ENCODE assay signal across 10 cellular contexts in the genomic region with DNA sequence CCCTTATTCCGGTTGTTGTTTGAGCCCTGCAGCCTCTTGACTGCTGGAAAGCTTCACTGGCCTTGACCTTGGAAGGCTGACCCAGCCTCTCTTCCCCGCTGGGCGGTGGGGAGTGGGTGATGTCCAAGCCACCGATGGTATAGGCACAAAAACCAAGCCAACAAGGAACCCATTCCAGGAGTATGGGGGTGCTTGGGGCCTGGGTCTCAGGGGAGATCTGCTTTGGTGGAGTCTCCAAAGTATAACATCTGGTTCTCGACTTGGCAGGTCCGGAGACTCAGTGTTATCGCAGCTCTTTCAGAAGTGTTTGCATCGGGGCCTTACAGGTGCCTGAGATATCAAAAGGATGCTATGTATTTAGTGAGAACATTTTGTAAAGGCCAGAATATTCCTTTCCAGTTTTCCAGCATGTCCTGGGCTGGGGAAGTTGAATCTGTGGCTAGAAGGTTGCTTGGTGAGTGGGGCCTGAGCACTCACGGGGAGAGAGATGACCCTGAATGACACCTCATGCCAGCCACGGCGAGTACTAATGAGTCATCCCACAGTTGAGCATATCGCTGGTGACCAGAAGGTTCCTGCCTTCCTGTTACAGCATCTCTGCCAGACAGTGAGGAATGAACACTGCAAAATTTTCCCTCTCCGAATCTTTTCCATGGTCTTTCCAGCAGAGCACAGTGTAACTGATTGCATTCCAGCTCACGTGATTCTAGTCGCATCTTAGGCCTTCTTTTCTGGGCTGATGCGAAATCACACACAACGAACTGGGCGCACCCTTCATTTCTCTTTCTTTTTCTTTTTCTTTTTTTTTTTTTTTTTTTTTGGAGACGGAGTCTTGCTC.
A peak's percentile ranks its signal among the peaks of the same experiment; 100 is the strongest.
DNase-seq lines count a peak whose midpoint lies in the region; ATAC-seq and TF ChIP-seq lines count a peak whose summit lies in the region.
"Had no signal": no experiment of that assay in that cellular context is flagged by ENCODE, and none has a peak within 500 bp of the region (broad histone marks: within the 10 kb centered on the region; RNA-seq: fewer than 3 reads in every experiment).

No MANE protein-coding gene starts in this region.

- DNase-seq in activated CD8-positive, alpha-beta T cell treated with anti-CD3 and anti-CD28 coated beads for 36 hours = peak; percentile 29
- DNase-seq in activated CD8-positive, alpha-beta T cell treated with anti-CD3 and anti-CD28 coated beads, Interleukin-2, amount 10 ng/mL, durations not matched to agents 7 days and 5 days = no peak
- no peak for DNase-seq in SK-N-SH
- DNase-seq in fibroblast of villous mesenchyme (ENCODE audit: low read depth) = peak; percentile 33
- no peak for DNase-seq in central memory CD4-positive, alpha-beta T cell
- DNase-seq in SJCRH30 = no peak
- DNase-seq: activated T-cell treated with anti-CD3 and anti-CD28 coated beads, Interleukin-2, amount 50 U/mL, for 48 hours; NCI-H2107 had no signal

- no peaks in the 10 kb centered on the region for H3K27me3 Mint-ChIP-seq in activated CD8-positive, alpha-beta T cell treated with anti-CD3 and anti-CD28 coated beads for 36 hours
- no peaks in the 10 kb centered on the region for H3K27me3 Mint-ChIP-seq in activated CD8-positive, alpha-beta T cell treated with anti-CD3 and anti-CD28 coated beads, Interleukin-2, amount 10 ng/mL, durations not matched to agents 7 days and 5 days (ENCODE audit: low read depth)
- H3K27me3 Mint-ChIP-seq in stimulated activated memory B cell treated with anti-CD40 and anti-IgM and Interleukin-4, amounts not matched to agents 10 μg/mL and 1 μg/mL and 100 μg/mL, for 72 hours = no peaks in the 10 kb centered on the region

- POLR2A ChIA-PET in activated CD8-positive, alpha-beta T cell treated with anti-CD3 and anti-CD28 coated beads for 36 hours (lab: Charles Lee) = no interaction called here
- POLR2A ChIA-PET in activated CD8-positive, alpha-beta T cell treated with anti-CD3 and anti-CD28 coated beads, Interleukin-2, amount 10 ng/mL, durations not matched to agents 7 days and 5 days (lab: Charles Lee) = no interaction called here
- POLR2A ChIA-PET in SK-N-SH (lab: Yijun Ruan, JAX) = no interaction called here

- H3K9me3 ChIP-seq in SK-N-SH (no peaks in the 10 kb centered on the region), SJCRH30 (replicated peaks) (no peaks in the 10 kb centered on the region)

- CTCF ChIA-PET in activated CD8-positive, alpha-beta T cell treated with anti-CD3 and anti-CD28 coated beads for 36 hours (lab: Charles Lee) = no interaction called here
- CTCF ChIA-PET in activated CD8-positive, alpha-beta T cell treated with anti-CD3 and anti-CD28 coated beads, Interleukin-2, amount 10 ng/mL, durations not matched to agents 7 days and 5 days (lab: Charles Lee) = no interaction called here
- CTCF ChIA-PET in SK-N-SH (lab: Yijun Ruan, JAX) = no interaction called here

- H3K9me2 ChIP-seq in SK-N-SH = no peaks in the 10 kb centered on the region

- TF ChIP-seq EP300 in SK-N-SH (IDR thresholded peaks at IDR 0.05; ENCODE audit: borderline replicate concordance in 1 of 2, low read depth in 1 of 2, low read length in 1 of 2) = no peak

- H4K20me1 ChIP-seq in SK-N-SH (ENCODE audit: insufficient read depth) = no peaks in the 10 kb centered on the region

- H3K36me3 ChIP-seq in SK-N-SH (replicated peaks in 1 of 2; ENCODE audit: control insufficient read depth in 1 of 2, insufficient read depth in 2 of 2, low read length in 1 of 2) (no peaks in the 10 kb centered on the region), SJCRH30 (no peaks in the 10 kb centered on the region)

- no peaks in the 10 kb centered on the region for H3K79me2 ChIP-seq in SK-N-SH (ENCODE audit: insufficient read depth)

- peaks cover 2% of the 10 kb centered on the region for H3K36me3 Mint-ChIP-seq in activated CD8-positive, alpha-beta T cell treated with anti-CD3 and anti-CD28 coated beads for 36 hours (ENCODE audit: low read depth)
- peaks cover 5% of the 10 kb centered on the region for H3K36me3 Mint-ChIP-seq in activated CD8-positive, alpha-beta T cell treated with anti-CD3 and anti-CD28 coated beads, Interleukin-2, amount 10 ng/mL, durations not matched to agents 7 days and 5 days (ENCODE audit: low read depth)
- peaks cover 27% of the 10 kb centered on the region for H3K36me3 Mint-ChIP-seq in stimulated activated memory B cell treated with anti-CD40 and anti-IgM and Interleukin-4, amounts not matched to agents 10 μg/mL and 1 μg/mL and 100 μg/mL, for 72 hours

- H3K27ac Mint-ChIP-seq in activated CD8-positive, alpha-beta T cell treated with anti-CD3 and anti-CD28 coated beads for 36 hours = no peak overlapping the region
- H3K27ac Mint-ChIP-seq in activated CD8-positive, alpha-beta T cell treated with anti-CD3 and anti-CD28 coated beads, Interleukin-2, amount 10 ng/mL, durations not matched to agents 7 days and 5 days = no peak overlapping the region
- peak overlapping the region; percentile 32 for H3K27ac Mint-ChIP-seq in stimulated activated memory B cell treated with anti-CD40 and anti-IgM and Interleukin-4, amounts not matched to agents 10 μg/mL and 1 μg/mL and 100 μg/mL, for 72 hours

- peak overlapping the region; percentile 36; the same call in 1 of the 2 replicates for H2AFZ ChIP-seq in SK-N-SH (ENCODE audit: low read depth)

- intact Hi-C loops in activated CD8-positive, alpha-beta T cell treated with anti-CD3 and anti-CD28 coated beads for 36 hours (cut with micrococcal nuclease) = no loop called here

- ATAC-seq in activated CD8-positive, alpha-beta T cell treated with anti-CD3 and anti-CD28 coated beads for 36 hours = no peak
- ATAC-seq in activated CD8-positive, alpha-beta T cell treated with anti-CD3 and anti-CD28 coated beads, Interleukin-2, amount 10 ng/mL, durations not matched to agents 7 days and 5 days = no peak
- no peak for ATAC-seq in stimulated activated memory B cell treated with anti-CD40 and anti-IgM and Interleukin-4, amounts not matched to agents 10 μg/mL and 1 μg/mL and 100 μg/mL, for 72 hours
- ATAC-seq in GM18870 (IDR thresholded peaks at IDR 0.05; ENCODE audit: unreplicated experiment) = no peak

- H3K4me1 ChIP-seq in SK-N-SH (ENCODE audit: control insufficient read depth in 1 of 2, insufficient read depth in 2 of 2, low read depth in 1 of 2, low read length in 1 of 2) (no peaks in the 10 kb centered on the region; a peak in 1 of 4 replicates), SJCRH30 (no peaks in the 10 kb centered on the region)

- H3K4me3 ChIP-seq in SK-N-SH (ENCODE audit: low read depth in 2 of 2, low read length in 1 of 2) (no peak overlapping the region), fibroblast of villous mesenchyme (ENCODE audit: low read depth, low read length) (no peak overlapping the region), SJCRH30 (no peak overlapping the region)

- no peaks in the 10 kb centered on the region for H3K9me3 Mint-ChIP-seq in activated CD8-positive, alpha-beta T cell treated with anti-CD3 and anti-CD28 coated beads for 36 hours
- no peaks in the 10 kb centered on the region for H3K9me3 Mint-ChIP-seq in activated CD8-positive, alpha-beta T cell treated with anti-CD3 and anti-CD28 coated beads, Interleukin-2, amount 10 ng/mL, durations not matched to agents 7 days and 5 days (ENCODE audit: insufficient read depth)
- no peaks in the 10 kb centered on the region for H3K9me3 Mint-ChIP-seq in stimulated activated memory B cell treated with anti-CD40 and anti-IgM and Interleukin-4, amounts not matched to agents 10 μg/mL and 1 μg/mL and 100 μg/mL, for 72 hours

- 57% methylated on average over 14 of the region's 19 CpGs for WGBS in SK-N-SH (ENCODE audit: low lambda C conversion rate)

- no peak for TF ChIP-seq CTCF in activated CD8-positive, alpha-beta T cell treated with anti-CD3 and anti-CD28 coated beads for 36 hours (IDR thresholded peaks at IDR 0.05)
- TF ChIP-seq CTCF in SK-N-SH (IDR thresholded peaks at IDR 0.05) (no peak), fibroblast of villous mesenchyme (IDR thresholded peaks at IDR 0.05; ENCODE audit: insufficient read depth, low read depth, low read length) (no peak)

- peaks cover 13% of the 10 kb centered on the region for H3K4me1 Mint-ChIP-seq in activated CD8-positive, alpha-beta T cell treated with anti-CD3 and anti-CD28 coated beads for 36 hours (ENCODE audit: low read depth)
- peaks cover 34% of the 10 kb centered on the region for H3K4me1 Mint-ChIP-seq in activated CD8-positive, alpha-beta T cell treated with anti-CD3 and anti-CD28 coated beads, Interleukin-2, amount 10 ng/mL, durations not matched to agents 7 days and 5 days (ENCODE audit: low read depth)
- peaks cover 50% of the 10 kb centered on the region for H3K4me1 Mint-ChIP-seq in stimulated activated memory B cell treated with anti-CD40 and anti-IgM and Interleukin-4, amounts not matched to agents 10 μg/mL and 1 μg/mL and 100 μg/mL, for 72 hours

- H3F3A ChIP-seq in SK-N-SH (replicated peaks; ENCODE audit: insufficient read depth) = peaks cover 4% of the 10 kb centered on the region

- H3K27ac ChIP-seq in SK-N-SH (ENCODE audit: low read depth in 2 of 2, low read length in 1 of 2) (peak overlapping the region in 1 of 2 experiments; percentile 48; a peak in 1 of 4 replicates), SJCRH30 (no peak overlapping the region)

- no peak overlapping the region for H3K4me3 Mint-ChIP-seq in activated CD8-positive, alpha-beta T cell treated with anti-CD3 and anti-CD28 coated beads for 36 hours
- no peak overlapping the region for H3K4me3 Mint-ChIP-seq in activated CD8-positive, alpha-beta T cell treated with anti-CD3 and anti-CD28 coated beads, Interleukin-2, amount 10 ng/mL, durations not matched to agents 7 days and 5 days
- H3K4me3 Mint-ChIP-seq in stimulated activated memory B cell treated with anti-CD40 and anti-IgM and Interleukin-4, amounts not matched to agents 10 μg/mL and 1 μg/mL and 100 μg/mL, for 72 hours = no peak overlapping the region

- no peak overlapping the region for H3K9ac ChIP-seq in SK-N-SH

- H3K27me3 ChIP-seq in SK-N-SH (ENCODE audit: insufficient read depth) = no peaks in the 10 kb centered on the region
- H3K27me3 ChIP-seq in SJCRH30 = no peaks in the 10 kb centered on the region

- peak overlapping the region; percentile 47; the same call in 1 of the 2 replicates for H3K4me2 ChIP-seq in SK-N-SH

- no peak for TF ChIP-seq RAD21 in SK-N-SH (IDR thresholded peaks at IDR 0.05; ENCODE audit: low read length)

TF ChIP-seq in SK-N-SH, 30 proteins besides CTCF, POLR2A, EP300 and RAD21 (continues in another document):
- TF ChIP-seq, protein P1, sequence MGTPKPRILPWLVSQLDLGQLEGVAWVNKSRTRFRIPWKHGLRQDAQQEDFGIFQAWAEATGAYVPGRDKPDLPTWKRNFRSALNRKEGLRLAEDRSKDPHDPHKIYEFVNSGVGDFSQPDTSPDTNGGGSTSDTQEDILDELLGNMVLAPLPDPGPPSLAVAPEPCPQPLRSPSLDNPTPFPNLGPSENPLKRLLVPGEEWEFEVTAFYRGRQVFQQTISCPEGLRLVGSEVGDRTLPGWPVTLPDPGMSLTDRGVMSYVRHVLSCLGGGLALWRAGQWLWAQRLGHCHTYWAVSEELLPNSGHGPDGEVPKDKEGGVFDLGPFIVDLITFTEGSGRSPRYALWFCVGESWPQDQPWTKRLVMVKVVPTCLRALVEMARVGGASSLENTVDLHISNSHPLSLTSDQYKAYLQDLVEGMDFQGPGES (IDR thresholded peaks at IDR 0.05; ENCODE audit: low read depth, low read length) = no peak
- TF ChIP-seq TEAD4 (IDR thresholded peaks at IDR 0.05; ENCODE audit: borderline replicate concordance, insufficient read depth) (no peak), FOXJ3 (CRISPR knock-in tag; IDR thresholded peaks at IDR 0.05) (no peak)

Comparison
In these comparisons a context has a peak if more than half of its experiments do, and no peak if none do; other contexts are left out.
1. DNase-seq: peak in activated CD8-positive, alpha-beta T cell treated with anti-CD3 and anti-CD28 coated beads for 36 hours (single experiment) and fibroblast of villous mesenchyme (single experiment); none in activated CD8-positive, alpha-beta T cell treated with anti-CD3 and anti-CD28 coated beads, Interleukin-2, amount 10 ng/mL, durations not matched to agents 7 days and 5 days (single experiment), SK-N-SH (single experiment), central memory CD4-positive, alpha-beta T cell (single experiment) and SJCRH30 (0 of 2).